ENCODE assay signal across 8 cellular contexts in genomic region chr3:49158108-49158709, GRCh38. TPM values are rescaled to one million over a fixed set of nuclear protein-coding genes. Genes with fewer than 3 reads are reported as not detected.
A peak's percentile ranks its signal among the peaks of the same experiment; 100 is the strongest.
DNase-seq lines count a peak whose midpoint lies in the region; ATAC-seq and TF ChIP-seq lines count a peak whose summit lies in the region.

No MANE protein-coding gene starts in this region.

- DNase-seq in NCI-H82 treated with DMSO at 0.1 percent for 48 hours (lab: John Stamatoyannopoulos, UW; ENCODE audit: unreplicated experiment) (peak; percentile 1), activated T-cell treated with anti-CD3 and anti-CD28 coated beads for 48 hours (ENCODE audit: low read depth) (peak; percentile 45), left cardiac atrium (no peak), ecto neural progenitor cell (ENCODE audit: low spot score) (no peak)
- peak; percentile 50 to 64 for DNase-seq in stimulated activated CD4-positive, alpha-beta T cell treated with anti-CD3 and anti-CD28 coated beads, Interleukin-4, amount 100 ng/mL, for 4 hours

- peak; percentile 28 to 30 for ATAC-seq in left cardiac atrium
- no peak for ATAC-seq in HG03135 (IDR thresholded peaks at IDR 0.05; ENCODE audit: unreplicated experiment)
- ATAC-seq in HG03354 (IDR thresholded peaks at IDR 0.05; ENCODE audit: poor library complexity, severe bottlenecking, unreplicated experiment) = no peak

- peak; percentile 57 for TF ChIP-seq CTCF in GM12874 (IDR thresholded peaks at IDR 0.05; ENCODE audit: insufficient read depth, low read depth, low read length)

- intact Hi-C loops in left cardiac atrium (cut with DNase I) = no loop called here

RNA-seq across cellular contexts. Expression of gene CCDC71, which starts 7.9 kb away (rescaled TPM):
- total RNA-seq in left cardiac atrium = 10 to 100 TPM; 12.3 to 15.3 TPM

RNA-seq across cellular contexts. Expression of gene KLHDC8B, which starts 13.2 kb away (rescaled TPM):
- 10 to 100 TPM; 35.6 to 55.9 TPM for total RNA-seq in left cardiac atrium

RNA-seq across cellular contexts. Expression of gene LAMB2, which starts 25.4 kb away (rescaled TPM):
- total RNA-seq in left cardiac atrium = 100 to 1,000 TPM; 629 to 714 TPM

RNA-seq across cellular contexts. Expression of gene USP19, which starts 37.6 kb away (rescaled TPM):
- total RNA-seq in left cardiac atrium = 10 to 100 TPM; 38.3 to 49.5 TPM

RNA-seq across cellular contexts. Expression of gene QARS1, which starts 53.7 kb away (rescaled TPM):
- 100 to 1,000 TPM; 150 to 166 TPM for total RNA-seq in left cardiac atrium

Comparison
In these comparisons a context has a peak if more than half of its experiments do, and no peak if none do; other contexts are left out.
1. DNase-seq: peak in NCI-H82 treated with DMSO at 0.1 percent for 48 hours (single experiment), activated T-cell treated with anti-CD3 and anti-CD28 coated beads for 48 hours (single experiment) and stimulated activated CD4-positive, alpha-beta T cell treated with anti-CD3 and anti-CD28 coated beads, Interleukin-4, amount 100 ng/mL, for 4 hours (2 of 2); none in left cardiac atrium (single experiment) and ecto neural progenitor cell (single experiment).
2. ATAC-seq: peak in left cardiac atrium (2 of 2); none in HG03135 (single experiment) and HG03354 (single experiment).